9 cellular contexts compared by ENCODE assay signal in the genomic region with DNA sequence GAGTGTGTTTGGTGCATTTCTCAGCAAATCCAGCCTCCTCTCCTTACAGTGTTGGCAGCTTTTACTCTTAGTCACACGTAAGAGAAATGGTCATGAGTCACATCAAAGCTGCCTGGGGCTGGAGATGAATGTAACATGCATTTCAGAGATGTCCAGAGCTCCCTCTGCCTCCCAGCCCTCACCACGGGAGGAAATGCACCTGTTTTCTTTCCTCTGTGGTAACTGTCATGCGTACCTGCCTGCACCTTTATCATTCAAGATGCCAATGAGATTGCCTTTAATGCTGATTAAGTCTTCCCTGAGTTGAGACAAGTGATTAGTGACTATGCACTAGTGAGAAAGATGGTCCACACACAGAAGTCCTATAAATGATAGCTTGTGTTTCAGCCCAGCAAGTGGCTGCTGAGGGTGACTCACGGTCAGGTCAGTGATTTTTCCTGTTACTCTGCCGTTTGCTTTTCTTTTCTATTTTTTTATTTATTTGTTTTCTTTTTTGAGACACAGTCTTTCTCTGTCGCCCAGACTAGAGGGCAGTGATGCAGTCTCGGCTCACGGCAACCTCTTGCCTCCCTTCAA.
DNase-seq lines count a peak whose midpoint lies in the region; ATAC-seq, FAIRE-seq and TF ChIP-seq lines count a peak whose summit lies in the region.
"Had no signal": no experiment of that assay in that cellular context is flagged by ENCODE, and none has a peak within 500 bp of the region (broad histone marks: within the 10 kb centered on the region; RNA-seq: fewer than 3 reads in every experiment).

No MANE protein-coding gene starts in this region.

- FAIRE-seq in pancreas (lab: Jason Lieb, UNC) = no peak

- no peak overlapping the region for H3K4me3 ChIP-seq in pancreas
- H3K4me3 ChIP-seq: breast epithelium had no signal

- intact Hi-C loops in pancreas (cut with DNase I) = no loop called here

- H3K4me1 ChIP-seq in pancreas = no peaks in the 10 kb centered on the region
- H3K4me1 ChIP-seq: breast epithelium had no signal

- no peaks in the 10 kb centered on the region for H3K9me3 ChIP-seq in pancreas
- H3K9me3 ChIP-seq: breast epithelium had no signal

- peak; percentile 42 to 76 (median 66) for ATAC-seq in pancreas
- no peak for ATAC-seq in GM19035 (IDR thresholded peaks at IDR 0.05; ENCODE audit: unreplicated experiment)
- no peak for ATAC-seq in HG03460 (IDR thresholded peaks at IDR 0.05; ENCODE audit: unreplicated experiment)

- 48 to 51% methylated on average over 8 of the region's 8 CpGs for WGBS in pancreas, 2 donors

- H3K27me3 ChIP-seq in pancreas = no peaks in the 10 kb centered on the region
- H3K27me3 ChIP-seq: breast epithelium had no signal

- DNase-seq in Daoy (ENCODE audit: low read depth) (peak; percentile 88), NCI-H69 (lab: John Stamatoyannopoulos, UW) (peak; percentile 9), dedifferentiated amniotic fluid mesenchymal stem cell (ENCODE audit: extremely low spot score) (peak; percentile 86), pancreas (no peak), KBM-7 (no peak), NCI-H1048 (lab: John Stamatoyannopoulos, UW) (no peak)

- no peak for TF ChIP-seq CTCF in pancreas (IDR thresholded peaks at IDR 0.05)

- no peak overlapping the region for H3K27ac ChIP-seq in pancreas

- in situ Hi-C loops in KBM-7 (cut with MboI; ENCODE audit: low pct_unique_long_range_greater_than_20kb, low sequenced_read_pairs) = no loop called here

- no peaks in the 10 kb centered on the region for H3K36me3 ChIP-seq in pancreas
- H3K36me3 ChIP-seq: breast epithelium had no signal

Comparison
In these comparisons a context has a peak if more than half of its experiments do, and no peak if none do; other contexts are left out.
1. DNase-seq: peak in Daoy (single experiment), NCI-H69 (single experiment) and dedifferentiated amniotic fluid mesenchymal stem cell (single experiment); none in pancreas (0 of 6), KBM-7 (single experiment) and NCI-H1048 (single experiment).
2. ATAC-seq: peak in pancreas (4 of 4); none in GM19035 (single experiment) and HG03460 (single experiment).